In genomic region chr4:54645830-54646229, GRCh38 we compare ENCODE assay signal across 17 cellular contexts. TPM values are rescaled to one million over a fixed set of nuclear protein-coding genes. Genes with fewer than 3 reads are reported as not detected.
A peak's percentile ranks its signal among the peaks of the same experiment; 100 is the strongest.
DNase-seq lines count a peak whose midpoint lies in the region; ATAC-seq and TF ChIP-seq lines count a peak whose summit lies in the region.
"Had no signal": no experiment of that assay in that cellular context is flagged by ENCODE, and none has a peak within 500 bp of the region (broad histone marks: within the 10 kb centered on the region; RNA-seq: fewer than 3 reads in every experiment).

No MANE protein-coding gene starts in this region.

- no peaks in the 10 kb centered on the region for H3K36me3 Mint-ChIP-seq in mesothelial cell of epicardium
- H3K36me3 Mint-ChIP-seq in Calu3 (ENCODE audit: insufficient read depth, unreplicated experiment) = no peaks in the 10 kb centered on the region
- H3K36me3 Mint-ChIP-seq: CD8-positive, alpha-beta memory T cell had no signal

- intact Hi-C loops in Calu3 (cut with micrococcal nuclease; ENCODE audit: unreplicated experiment) = no loop called here

- H3K4me1 Mint-ChIP-seq in mesothelial cell of epicardium (peaks cover 27% of the 10 kb centered on the region), Calu3 (ENCODE audit: low read depth, unreplicated experiment) (no peaks in the 10 kb centered on the region)
- H3K4me1 Mint-ChIP-seq: CD8-positive, alpha-beta memory T cell had no signal

- ATAC-seq in HG03521 (IDR thresholded peaks at IDR 0.05; ENCODE audit: unreplicated experiment) (no peak), HG02678 (IDR thresholded peaks at IDR 0.05; ENCODE audit: unreplicated experiment) (no peak)
- ATAC-seq: A549, GM12878, HepG2 had no signal

- no peaks in the 10 kb centered on the region for H3K9me3 Mint-ChIP-seq in mesothelial cell of epicardium
- H3K9me3 Mint-ChIP-seq in Calu3 (ENCODE audit: low read depth, unreplicated experiment) = no peaks in the 10 kb centered on the region
- H3K9me3 Mint-ChIP-seq: CD8-positive, alpha-beta memory T cell had no signal

- H3K27ac ChIP-seq in GM23248 = no peak overlapping the region
- H3K27ac ChIP-seq: A549, BLaER1 had no signal

- TF ChIP-seq CTCF in mesothelial cell of epicardium (IDR thresholded peaks at IDR 0.05; ENCODE audit: unreplicated experiment) (no peak), Calu3 (IDR thresholded peaks at IDR 0.05; ENCODE audit: unreplicated experiment) (no peak)

- H3K4me3 ChIP-seq in GM23248 = no peak overlapping the region
- H3K4me3 ChIP-seq: A549, BLaER1, GM12878 had no signal

- H3K27me3 Mint-ChIP-seq in mesothelial cell of epicardium (ENCODE audit: low read depth) = no peaks in the 10 kb centered on the region
- no peaks in the 10 kb centered on the region for H3K27me3 Mint-ChIP-seq in Calu3 (ENCODE audit: unreplicated experiment)
- H3K27me3 Mint-ChIP-seq: CD8-positive, alpha-beta memory T cell had no signal

- H3K36me3 ChIP-seq in GM23248 (ENCODE audit: low read depth) = no peaks in the 10 kb centered on the region
- H3K36me3 ChIP-seq: BLaER1 had no signal

- H3K27me3 ChIP-seq in GM23248 (replicated peaks; ENCODE audit: insufficient read depth) = no peaks in the 10 kb centered on the region
- H3K27me3 ChIP-seq: BLaER1 had no signal

- WGBS in GM23248 (ENCODE audit: low coverage in 1 of 2, low lambda C conversion rate in 2 of 2, missing lambda C conversion rate in 2 of 2), 2 experiments = 70 to 81% methylated on average over 1 of the region's 1 CpG

- no peak overlapping the region for H2AFZ ChIP-seq in GM23248

- H3F3A ChIP-seq in GM23248 (ENCODE audit: insufficient read depth) = no peaks in the 10 kb centered on the region

- H3K9ac ChIP-seq in GM23248 = no peak overlapping the region
- H3K9ac ChIP-seq: BLaER1 had no signal

- no peak overlapping the region for H3K4me2 ChIP-seq in GM23248 (ENCODE audit: unreplicated experiment)
- H3K4me2 ChIP-seq: A549, BLaER1 had no signal

- H4K20me1 ChIP-seq in GM23248 (ENCODE audit: insufficient read depth) = no peaks in the 10 kb centered on the region
- H4K20me1 ChIP-seq: BLaER1 had no signal

- DNase-seq in NCI-H748 (lab: John Stamatoyannopoulos, UW; ENCODE audit: unreplicated experiment) = peak; percentile 11
- DNase-seq in NCI-H748 treated with DMSO at 0.1 percent for 48 hours (lab: John Stamatoyannopoulos, UW) = no peak
- peak; percentile 13 for DNase-seq in GM23248
- peak; percentile 78 for DNase-seq in NCI-H69 (lab: John Stamatoyannopoulos, UW)
- no peak for DNase-seq in mesothelial cell of epicardium (ENCODE audit: low spot score in 2 of 2, unreplicated experiment in 2 of 2)
- DNase-seq in Calu3 = no peak
- DNase-seq: CD8-positive, alpha-beta memory T cell; DMS 273 treated with DMSO at 0.1 percent for 48 hours; H7 had no signal

- H3K79me2 ChIP-seq in GM23248 (ENCODE audit: insufficient read depth) = no peaks in the 10 kb centered on the region

- BruUV-seq in Calu3 (replicated peaks; lab: Mats Ljungman, UMichigan) = no TSS peak

- H3K27ac Mint-ChIP-seq in mesothelial cell of epicardium (peak overlapping the region; percentile 82), Calu3 (ENCODE audit: unreplicated experiment) (no peak overlapping the region)
- H3K27ac Mint-ChIP-seq: CD8-positive, alpha-beta memory T cell had no signal

- H3K9me3 ChIP-seq in GM23248 (ENCODE audit: low read depth) = no peaks in the 10 kb centered on the region
- H3K9me3 ChIP-seq: A549, BLaER1 had no signal

- H3K4me3 Mint-ChIP-seq in mesothelial cell of epicardium (no peak overlapping the region), Calu3 (ENCODE audit: low read depth, unreplicated experiment) (no peak overlapping the region)
- H3K4me3 Mint-ChIP-seq: CD8-positive, alpha-beta memory T cell had no signal

- H3K4me1 ChIP-seq in GM23248 (ENCODE audit: insufficient read depth) = no peaks in the 10 kb centered on the region
- H3K4me1 ChIP-seq: A549, BLaER1 had no signal

- in situ Hi-C loops in GM23248 (cut with MboI) = no loop called here

- CTCF ChIA-PET in Calu3 (lab: Charles Lee) = no interaction called here

- H3K9me2 ChIP-seq in GM23248 (ENCODE audit: insufficient read depth) = no peaks in the 10 kb centered on the region

RNA-seq across cellular contexts. Expression of gene KIT, which starts 11.9 kb away (rescaled TPM):
- total RNA-seq in GM23248 (2014; rRNA removed; shearing (Covaris generic)) = 0.51 and 6.7 TPM in 2 replicates
- 0.93 and 1.1 TPM in 2 replicates for polyA plus RNA-seq in GM23248 (2016; fragmentation: Nextera tagmentation; extraction: Ambion mirVana)
- total RNA-seq in mesothelial cell of epicardium (7.4 to 10.6 TPM (median 8.0 TPM) in 3 replicates), Calu3 (2022) (not detected in 2 replicates)
- total RNA-seq: Daoy, G401, GM12878, HepG2 had no signal
- polyA plus RNA-seq: A549, HepG2 had no signal

Comparison
In these comparisons a context has a peak if more than half of its experiments do, and no peak if none do; other contexts are left out.
1. DNase-seq: peak in NCI-H748 (single experiment), GM23248 (single experiment) and NCI-H69 (single experiment); none in NCI-H748 treated with DMSO at 0.1 percent for 48 hours (single experiment), mesothelial cell of epicardium (0 of 2) and Calu3 (single experiment).